ENCODE assay signal across 19 cellular contexts in the genomic region with DNA sequence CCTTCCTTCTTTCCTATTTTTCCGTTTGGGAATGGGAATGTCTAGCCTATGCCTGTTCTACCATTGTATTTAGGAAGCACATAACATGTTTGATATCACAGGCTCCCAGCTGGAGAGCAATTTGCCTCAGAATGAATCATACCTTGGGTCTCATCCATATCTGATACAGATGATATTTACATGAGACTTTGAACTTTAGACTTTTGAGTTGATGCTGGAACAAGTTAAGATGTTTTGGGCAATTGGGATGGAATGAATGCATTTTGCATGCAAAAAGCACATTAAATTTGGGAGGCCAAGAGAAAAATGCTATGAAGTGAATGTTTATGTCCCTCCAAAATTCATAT.
A peak's percentile ranks its signal among the peaks of the same experiment; 100 is the strongest.
DNase-seq lines count a peak whose midpoint lies in the region; ATAC-seq and TF ChIP-seq lines count a peak whose summit lies in the region.
"Had no signal": no experiment of that assay in that cellular context is flagged by ENCODE, and none has a peak within 500 bp of the region (broad histone marks: within the 10 kb centered on the region; RNA-seq: fewer than 3 reads in every experiment).

No MANE protein-coding gene starts in this region.

- in situ Hi-C loops in transverse colon (cut with MboI; ENCODE audit: low pct_ligation_motif_present in 1 of 4, low pct_unique_long_range_greater_than_20kb in 1 of 4, low sequenced_read_pairs in 3 of 4): loop anchor here (10.0 to 25.0 kb wide), 4 partner anchors 124 to 387 kb away; no protein-coding TSS in a partner anchor

- no peak for ATAC-seq in lower lobe of right lung
- ATAC-seq in GM21367 (IDR thresholded peaks at IDR 0.05; ENCODE audit: unreplicated experiment): no peak
- ATAC-seq: heart left ventricle; stimulated activated naive CD8-positive, alpha-beta T cell treated with anti-CD3 and anti-CD28 coated beads, Interleukin-15, Interleukin-2, amounts not matched to agents 100 U/mL and 50 U/mL, for 24 hours; upper lobe of right lung had no signal

- peaks cover 26% of the 10 kb centered on the region for H3K27me3 ChIP-seq in adipocyte (replicated peaks; ENCODE audit: control insufficient read depth, insufficient read depth, low read length)
- peaks cover 6% of the 10 kb centered on the region for H3K27me3 ChIP-seq in transverse colon
- H3K27me3 ChIP-seq in lower lobe of right lung (ENCODE audit: low read depth): peaks cover 6% of the 10 kb centered on the region
- peaks cover 0 to 34% of the 10 kb centered on the region in 2 donors for H3K27me3 ChIP-seq in tibial artery

- DNase-seq in NCI-H146 (lab: John Stamatoyannopoulos, UW) (peak; percentile 4), NCI-H146 treated with DMSO at 0.1 percent for 48 hours (lab: John Stamatoyannopoulos, UW; ENCODE audit: unreplicated experiment) (no peak), adipocyte (ENCODE audit: low read depth) (peak; percentile 75), fibroblast of the aortic adventitia (ENCODE audit: low read depth) (peak; percentile 65), transverse colon (no peak), lower lobe of right lung (no peak), tibial artery (no peak)
- DNase-seq: activated CD4-positive, alpha-beta T cell treated with anti-CD3 and anti-CD28 coated beads for 48 hours; activated gamma-delta T cell; anterior cingulate cortex; DMS53; heart left ventricle; KBM-7; NCI-H1092; NCI-H748 treated with DMSO at 0.1 percent for 48 hours; OCI-M1; stimulated activated naive CD8-positive, alpha-beta T cell treated with anti-CD3 and anti-CD28 coated beads, Interleukin-15, Interleukin-2, amounts not matched to agents 100 U/mL and 50 U/mL, for 24 hours; upper lobe of right lung had no signal

- H3K4me1 ChIP-seq in adipocyte (ENCODE audit: control insufficient read depth, insufficient read depth, low read length) (peaks cover 3% of the 10 kb centered on the region), transverse colon (peaks cover 8 to 16% (median 14%) of the 10 kb centered on the region in 4 donors), lower lobe of right lung (peaks cover 8% of the 10 kb centered on the region), tibial artery (no peaks in the 10 kb centered on the region)

- TF ChIP-seq CTCF in fibroblast of the aortic adventitia (IDR thresholded peaks at IDR 0.05; ENCODE audit: insufficient read depth, low read length) (no peak), transverse colon (IDR thresholded peaks at IDR 0.05) (no peak), lower lobe of right lung (IDR thresholded peaks at IDR 0.05) (no peak), tibial artery (IDR thresholded peaks at IDR 0.05) (no peak)

- intact Hi-C loops in transverse colon (cut with DNase I; ENCODE audit: low total_unique reads): no loop called here
- intact Hi-C loops in lower lobe of right lung (cut with DNase I): loop anchor here (10.0 kb wide), 1 partner anchor 264 kb away; no protein-coding TSS in a partner anchor
- intact Hi-C loops in tibial artery (cut with DNase I; ENCODE audit: low total_unique reads): no loop called here

- H3K9me3 ChIP-seq in adipocyte (ENCODE audit: control insufficient read depth, low read length) (peaks cover 3% of the 10 kb centered on the region), transverse colon (no peaks in the 10 kb centered on the region), lower lobe of right lung (no peaks in the 10 kb centered on the region), tibial artery (no peaks in the 10 kb centered on the region)
- H3K9me3 ChIP-seq: heart left ventricle, upper lobe of right lung had no signal

- H3K4me3 ChIP-seq in adipocyte (ENCODE audit: low read length) (no peak overlapping the region), fibroblast of the aortic adventitia (ENCODE audit: low read depth, low read length) (no peak overlapping the region), transverse colon (no peak overlapping the region), lower lobe of right lung (no peak overlapping the region), tibial artery (no peak overlapping the region)
- H3K4me3 ChIP-seq: heart left ventricle, upper lobe of right lung had no signal

- no peak overlapping the region for H3K9ac ChIP-seq in adipocyte (ENCODE audit: low read length)

- TF ChIP-seq EP300 in transverse colon (IDR thresholded peaks at IDR 0.05; ENCODE audit: low read depth): no peak

- 20 to 25% methylated on average over 1 of the region's 1 CpG for WGBS in transverse colon (ENCODE audit: low coverage in 1 of 2), 2 donors

- H3K36me3 ChIP-seq in adipocyte (ENCODE audit: control insufficient read depth, insufficient read depth, low read length, severe bottlenecking): no peaks in the 10 kb centered on the region
- H3K36me3 ChIP-seq in transverse colon: no peaks in the 10 kb centered on the region
- H3K36me3 ChIP-seq in lower lobe of right lung: no peaks in the 10 kb centered on the region
- no peaks in the 10 kb centered on the region for H3K36me3 ChIP-seq in tibial artery
- H3K36me3 ChIP-seq: heart left ventricle, upper lobe of right lung had no signal

- H3K27ac ChIP-seq in transverse colon: peak overlapping the region; percentile 52 to 80 (median 70)
- no peak overlapping the region for H3K27ac ChIP-seq in lower lobe of right lung
- no peak overlapping the region for H3K27ac ChIP-seq in tibial artery
- H3K27ac ChIP-seq: heart left ventricle, upper lobe of right lung had no signal

- TF ChIP-seq POLR2A in transverse colon (IDR thresholded peaks at IDR 0.05): no peak

Comparison
In these comparisons a context has a peak if more than half of its experiments do, and no peak if none do; other contexts are left out.
1. DNase-seq: peak in NCI-H146 (single experiment), adipocyte (single experiment) and fibroblast of the aortic adventitia (single experiment); none in NCI-H146 treated with DMSO at 0.1 percent for 48 hours (single experiment), transverse colon (single experiment), lower lobe of right lung (single experiment) and tibial artery (0 of 2).
2. H3K27ac ChIP-seq: peak in transverse colon (4 of 4); none in lower lobe of right lung (single experiment) and tibial artery (0 of 2).